Comparison of ENCODE assay signal across 15 cellular contexts in the genomic region with DNA sequence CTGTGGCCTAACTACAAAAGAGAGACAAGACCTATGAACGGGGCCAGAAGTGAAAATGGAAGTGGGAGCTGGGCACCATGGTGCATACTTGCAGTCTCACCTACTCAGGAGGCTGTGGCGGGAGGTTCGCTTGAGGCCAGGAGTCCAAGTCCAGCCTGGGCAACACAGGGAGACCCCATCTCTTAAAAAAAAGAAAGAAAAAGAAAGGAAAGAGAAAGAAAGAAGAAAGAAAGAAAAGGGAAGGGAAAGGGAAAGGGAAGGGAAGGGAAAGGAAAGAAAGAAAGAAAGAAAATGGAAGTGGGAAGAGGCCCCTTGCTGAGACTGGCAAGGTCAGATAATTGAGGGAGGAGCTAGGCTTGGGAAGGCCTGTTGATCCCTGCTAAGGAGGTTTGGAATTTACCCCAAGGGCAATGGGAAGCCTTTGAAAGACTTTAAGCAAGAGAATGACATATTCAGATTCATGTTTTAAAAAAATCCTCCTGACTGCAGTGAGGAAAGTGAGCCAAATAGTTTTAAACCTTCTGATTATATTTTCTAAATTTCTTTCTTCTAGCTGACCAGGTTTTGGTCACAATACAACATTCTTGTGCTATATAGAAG. TPM values are rescaled to one million over a fixed set of nuclear protein-coding genes. Genes with fewer than 3 reads are reported as not detected.
A peak's percentile ranks its signal among the peaks of the same experiment; 100 is the strongest.
DNase-seq lines count a peak whose midpoint lies in the region; ATAC-seq and TF ChIP-seq lines count a peak whose summit lies in the region.
"Had no signal": no experiment of that assay in that cellular context is flagged by ENCODE, and none has a peak within 500 bp of the region (broad histone marks: within the 10 kb centered on the region; RNA-seq: fewer than 3 reads in every experiment).

No MANE protein-coding gene starts in this region.

- H2BK120ac ChIP-seq in trophoblast cell (ENCODE audit: insufficient read depth, low read length, poor library complexity) = peak overlapping the region; percentile 56

- no peak overlapping the region for H3K4me3 Mint-ChIP-seq in central memory CD8-positive, alpha-beta T cell

- H3K4ac ChIP-seq in trophoblast cell (ENCODE audit: low read depth, low read length) = no peak overlapping the region

- peaks cover 2% of the 10 kb centered on the region for H3K79me1 ChIP-seq in trophoblast cell (ENCODE audit: low read length)

- H3K18ac ChIP-seq in trophoblast cell (ENCODE audit: low read length) = no peak overlapping the region

- peaks cover 28% of the 10 kb centered on the region for H3K9me3 ChIP-seq in NT2/D1 (ENCODE audit: insufficient read depth, low read length)
- no peaks in the 10 kb centered on the region for H3K9me3 ChIP-seq in trophoblast cell (ENCODE audit: insufficient read depth, low read depth, low read length)
- no peaks in the 10 kb centered on the region for H3K9me3 ChIP-seq in osteoblast (ENCODE audit: low read depth, low read length)
- H3K9me3 ChIP-seq: colonic mucosa, heart right ventricle had no signal

- H2AK5ac ChIP-seq in trophoblast cell (ENCODE audit: low read length) = no peak overlapping the region

- no peak for TF ChIP-seq CTCF in osteoblast (IDR thresholded peaks at IDR 0.05; ENCODE audit: extremely low read depth, low read depth, low read length)

- H3K36me3 Mint-ChIP-seq in central memory CD8-positive, alpha-beta T cell (ENCODE audit: insufficient read depth) = peaks cover 14% of the 10 kb centered on the region

- DNase-seq in ELF-1 (ENCODE audit: low read depth, low spot score) = peak; percentile 88
- peak; percentile 80 for DNase-seq in NT2/D1 (ENCODE audit: low read depth, low spot score)
- DNase-seq in central memory CD8-positive, alpha-beta T cell (ENCODE audit: low spot score in 2 of 2) = no peak
- DNase-seq in trophoblast cell = peak; percentile 72 to 94
- DNase-seq in DMS79 (lab: John Stamatoyannopoulos, UW) = no peak
- DNase-seq in osteoblast (ENCODE audit: insufficient read length, low spot score, missing footprints) = no peak
- DNase-seq: activated CD8-positive, alpha-beta memory T cell treated with anti-CD3 and anti-CD28 coated beads, Interleukin-2, amount 50 U/mL, for 4 hours; colonic mucosa; erythroblast; heart right ventricle; NCI-H1048; NCI-H2171 treated with DMSO at 0.1 percent for 48 hours had no signal

- peak overlapping the region; percentile 88 for H3K27ac Mint-ChIP-seq in central memory CD8-positive, alpha-beta T cell (ENCODE audit: low read depth)

- H2AFZ ChIP-seq in trophoblast cell (ENCODE audit: insufficient read depth, low read length, poor library complexity) (no peak overlapping the region), osteoblast (ENCODE audit: low read length) (no peak overlapping the region)

- H3K79me2 ChIP-seq in trophoblast cell (ENCODE audit: control insufficient read depth, insufficient read depth, low read length, poor library complexity) (no peaks in the 10 kb centered on the region), osteoblast (ENCODE audit: insufficient read depth, low read length) (no peaks in the 10 kb centered on the region)

- no peak overlapping the region for H3K23ac ChIP-seq in trophoblast cell (ENCODE audit: low read length)

- H4K12ac ChIP-seq in trophoblast cell (ENCODE audit: low read depth, low read length) = no peak overlapping the region

- no peaks in the 10 kb centered on the region for H3K4me1 ChIP-seq in NT2/D1 (ENCODE audit: insufficient read depth, insufficient read length)
- peaks cover 5 to 6% of the 10 kb centered on the region in 2 experiments for H3K4me1 ChIP-seq in trophoblast cell (ENCODE audit: control insufficient read depth in 1 of 2, insufficient read depth in 2 of 2, low read length in 2 of 2)
- no peaks in the 10 kb centered on the region for H3K4me1 ChIP-seq in osteoblast (ENCODE audit: insufficient read depth, low read length)
- H3K4me1 ChIP-seq: colonic mucosa, heart right ventricle had no signal

- H4K8ac ChIP-seq in trophoblast cell (ENCODE audit: low read depth, low read length) = peak overlapping the region; percentile 54

- no peak for ATAC-seq in central memory CD8-positive, alpha-beta T cell (replicated peaks; ENCODE audit: extremely low read depth, poor library complexity, severe bottlenecking)
- ATAC-seq in HG03439 (IDR thresholded peaks at IDR 0.05; ENCODE audit: unreplicated experiment) = no peak
- ATAC-seq: heart right ventricle, left lobe of liver had no signal

- H3K36me3 ChIP-seq in NT2/D1 (ENCODE audit: insufficient read depth, insufficient read length, low read length) (peaks cover 11% of the 10 kb centered on the region), trophoblast cell (ENCODE audit: control insufficient read depth in 1 of 2, insufficient read depth in 2 of 2, low read length in 2 of 2) (peaks cover 0 to 2% of the 10 kb centered on the region in 2 experiments), osteoblast (ENCODE audit: insufficient read depth, low read length) (no peaks in the 10 kb centered on the region)
- H3K36me3 ChIP-seq: colonic mucosa had no signal

- H3K4me2 ChIP-seq in trophoblast cell (ENCODE audit: low read length) = no peak overlapping the region
- H3K4me2 ChIP-seq in osteoblast (ENCODE audit: insufficient read depth, low read length) = no peak overlapping the region

- H3K4me1 Mint-ChIP-seq in central memory CD8-positive, alpha-beta T cell = no peaks in the 10 kb centered on the region

- no peaks in the 10 kb centered on the region for H3K27me3 ChIP-seq in NT2/D1 (ENCODE audit: insufficient read depth, insufficient read length)
- no peaks in the 10 kb centered on the region for H3K27me3 ChIP-seq in trophoblast cell (ENCODE audit: insufficient read depth, low read length)
- no peaks in the 10 kb centered on the region for H3K27me3 ChIP-seq in osteoblast (ENCODE audit: insufficient read depth, low read length)
- H3K27me3 ChIP-seq: colonic mucosa, heart right ventricle had no signal

- no peaks in the 10 kb centered on the region for H4K20me1 ChIP-seq in osteoblast (ENCODE audit: insufficient read depth, low read length)

- H3K9ac ChIP-seq in NT2/D1 (ENCODE audit: insufficient read length, low read depth) (no peak overlapping the region), trophoblast cell (ENCODE audit: low read length) (no peak overlapping the region)

- H3K9me3 Mint-ChIP-seq in central memory CD8-positive, alpha-beta T cell = no peaks in the 10 kb centered on the region

- H3K4me3 ChIP-seq in NT2/D1 (ENCODE audit: insufficient read length, low read depth) (no peak overlapping the region), trophoblast cell (ENCODE audit: low read depth, low read length) (no peak overlapping the region), osteoblast (ENCODE audit: insufficient read depth, low read length) (no peak overlapping the region)
- H3K4me3 ChIP-seq: colonic mucosa, heart right ventricle had no signal

- H2BK12ac ChIP-seq in trophoblast cell (ENCODE audit: low read length) = peak overlapping the region; percentile 75

- H3K14ac ChIP-seq in trophoblast cell (ENCODE audit: low read length) = peak overlapping the region; percentile 55

- peak overlapping the region; percentile 75 for H4K91ac ChIP-seq in trophoblast cell (ENCODE audit: low read depth, low read length)

- H3K27ac ChIP-seq in trophoblast cell (ENCODE audit: low read depth, low read length) = no peak overlapping the region
- H3K27ac ChIP-seq in osteoblast (ENCODE audit: low read depth, low read length) = no peak overlapping the region
- H3K27ac ChIP-seq: colonic mucosa, heart right ventricle, VCaP had no signal

- WGBS in trophoblast cell (ENCODE audit: extremely low coverage, insufficient coverage, insufficient read length) = no CpG with 5 or more reads among the region's 3 CpGs

- H2BK5ac ChIP-seq in trophoblast cell (ENCODE audit: low read depth, low read length, poor library complexity) = peak overlapping the region; percentile 31

- H3K27me3 Mint-ChIP-seq in central memory CD8-positive, alpha-beta T cell = no peaks in the 10 kb centered on the region

RNA-seq across cellular contexts. Expression of a gene that starts 17.7 kb away (rescaled TPM):
- polyA plus RNA-seq in trophoblast cell (2013) = 3.1 and 3.3 TPM in 2 replicates
- total RNA-seq in osteoblast = 0.88 and 1.4 TPM in 2 replicates

Comparison
In these comparisons a context has a peak if more than half of its experiments do, and no peak if none do; other contexts are left out.
1. DNase-seq: peak in ELF-1 (single experiment), NT2/D1 (single experiment) and trophoblast cell (2 of 2); none in central memory CD8-positive, alpha-beta T cell (0 of 2), DMS79 (single experiment) and osteoblast (single experiment).